Comparison of ENCODE assay signal across 9 cellular contexts in genomic region chr1:8408151-8408839, GRCh38.
A peak's percentile ranks its signal among the peaks of the same experiment; 100 is the strongest.
DNase-seq lines count a peak whose midpoint lies in the region; ATAC-seq and TF ChIP-seq lines count a peak whose summit lies in the region.
"Had no signal": no experiment of that assay in that cellular context is flagged by ENCODE, and none has a peak within 500 bp of the region (broad histone marks: within the 10 kb centered on the region; RNA-seq: fewer than 3 reads in every experiment).

No MANE protein-coding gene starts in this region.

- H3K4me3 ChIP-seq in choroid plexus epithelial cell (ENCODE audit: low read depth, low read length) (no peak overlapping the region), mesendoderm (ENCODE audit: low read length) (no peak overlapping the region), upper lobe of left lung (no peak overlapping the region)

- peaks cover 45% of the 10 kb centered on the region for H3K79me2 ChIP-seq in mesendoderm (ENCODE audit: control insufficient read depth, insufficient read depth, low read length)

- H3K9me3 Mint-ChIP-seq in activated T-cell treated with anti-CD3 and anti-CD28 coated beads, Interleukin-2, amount 50 U/mL, for 4 hours, result no peaks in the 10 kb centered on the region

- no peak overlapping the region for H2BK120ac ChIP-seq in mesendoderm (ENCODE audit: low read depth, low read length)

- no peak overlapping the region for H4K5ac ChIP-seq in mesendoderm (ENCODE audit: low read length)

- no peaks in the 10 kb centered on the region for H3K9me3 ChIP-seq in upper lobe of left lung

- peaks cover 16% of the 10 kb centered on the region for H3K4me1 ChIP-seq in mesendoderm (ENCODE audit: control insufficient read depth, low read depth, low read length)
- peaks cover 68 to 76% (median 72%) of the 10 kb centered on the region in 4 donors for H3K4me1 ChIP-seq in upper lobe of left lung

- WGBS in mesendoderm (ENCODE audit: extremely low coverage, insufficient coverage, low lambda C conversion rate), result no CpG with 5 or more reads among the region's 9 CpGs
- WGBS in upper lobe of left lung, 2 donors, result 35 to 46% methylated on average over 9 of the region's 9 CpGs

- no peak for TF ChIP-seq POLR2A in upper lobe of left lung (IDR thresholded peaks at IDR 0.05)

- no peak overlapping the region for H2BK5ac ChIP-seq in mesendoderm (ENCODE audit: low read length)

- peak overlapping the region; percentile 30 for H3K56ac ChIP-seq in mesendoderm (ENCODE audit: low read length)

- H3K27ac ChIP-seq in mesendoderm (ENCODE audit: low read depth, low read length) (no peak overlapping the region), upper lobe of left lung (peak overlapping the region; percentile 62 to 83 (median 68))

- H3K4me1 Mint-ChIP-seq in activated T-cell treated with anti-CD3 and anti-CD28 coated beads, Interleukin-2, amount 50 U/mL, for 4 hours (ENCODE audit: low read depth), result peaks cover 68% of the 10 kb centered on the region

- H3K79me1 ChIP-seq in mesendoderm (ENCODE audit: low read length), result peaks cover 34% of the 10 kb centered on the region

- no peak overlapping the region for H3K4me2 ChIP-seq in mesendoderm (ENCODE audit: low read length)

- no peak overlapping the region for H3K9ac ChIP-seq in mesendoderm (ENCODE audit: low read length)

- H2BK15ac ChIP-seq in mesendoderm (replicated peaks; ENCODE audit: low read depth), result no peak overlapping the region

- no peaks in the 10 kb centered on the region for H3K27me3 Mint-ChIP-seq in activated T-cell treated with anti-CD3 and anti-CD28 coated beads, Interleukin-2, amount 50 U/mL, for 4 hours (ENCODE audit: low read depth)

- H3K4me3 Mint-ChIP-seq in activated T-cell treated with anti-CD3 and anti-CD28 coated beads, Interleukin-2, amount 50 U/mL, for 4 hours, result peak overlapping the region; percentile 27

- peak overlapping the region; percentile 45 for H3K23ac ChIP-seq in mesendoderm (ENCODE audit: low read length)

- no peak overlapping the region for H3K18ac ChIP-seq in mesendoderm (ENCODE audit: low read length)

- no peaks in the 10 kb centered on the region for H3K27me3 ChIP-seq in mesendoderm (ENCODE audit: insufficient read depth, low read length, poor library complexity)
- no peaks in the 10 kb centered on the region for H3K27me3 ChIP-seq in upper lobe of left lung

- H3K36me3 Mint-ChIP-seq in activated T-cell treated with anti-CD3 and anti-CD28 coated beads, Interleukin-2, amount 50 U/mL, for 4 hours (ENCODE audit: insufficient read depth), result peaks cover 18% of the 10 kb centered on the region

- TF ChIP-seq CTCF in choroid plexus epithelial cell (conservative IDR thresholded peaks at IDR 0.05; ENCODE audit: low read depth, low read length) (no peak), upper lobe of left lung (IDR thresholded peaks at IDR 0.05) (no peak)

- H3K4ac ChIP-seq in mesendoderm (ENCODE audit: low read depth, low read length), result peak overlapping the region; percentile 73

- TF ChIP-seq EP300 in upper lobe of left lung (IDR thresholded peaks at IDR 0.05), result peak in 2 of 4 donors; percentile 16 to 44

- H3K36me3 ChIP-seq in mesendoderm (ENCODE audit: control insufficient read depth, insufficient read depth, low read length) (peaks cover 2% of the 10 kb centered on the region), upper lobe of left lung (peaks cover 0 to 24% (median 1%) of the 10 kb centered on the region in 4 donors)

- no peak overlapping the region for H2AK5ac ChIP-seq in mesendoderm (ENCODE audit: low read length)

- DNase-seq in activated T-cell treated with anti-CD3 and anti-CD28 coated beads, Interleukin-2, amount 50 U/mL, for 4 hours, result no peak
- no peak for DNase-seq in activated T-cell treated with anti-CD3 and anti-CD28 coated beads, Interleukin-2, amount 50 U/mL, for 1 hour
- DNase-seq in choroid plexus epithelial cell (ENCODE audit: low read depth) (peak; percentile 91), mesendoderm (no peak), upper lobe of left lung (no peak), SKM-1 (lab: John Stamatoyannopoulos, UW; ENCODE audit: unreplicated experiment) (no peak)
- DNase-seq: Karpas-422 had no signal

- ATAC-seq in activated T-cell treated with anti-CD3 and anti-CD28 coated beads, Interleukin-2, amount 50 U/mL, for 4 hours, result no peak
- ATAC-seq in upper lobe of left lung (ENCODE audit: low FRiP score in 2 of 2) (peak; percentile 54 to 68), GM18873 (IDR thresholded peaks at IDR 0.05; ENCODE audit: low FRiP score, unreplicated experiment) (no peak), HG02798 (IDR thresholded peaks at IDR 0.05; ENCODE audit: poor library complexity, unreplicated experiment) (no peak)

- no peak overlapping the region for H4K8ac ChIP-seq in mesendoderm (ENCODE audit: low read depth, low read length)

Comparison
In these comparisons a context has a peak if more than half of its experiments do, and no peak if none do; other contexts are left out.
1. ATAC-seq: peak in upper lobe of left lung (2 of 2); none in activated T-cell treated with anti-CD3 and anti-CD28 coated beads, Interleukin-2, amount 50 U/mL, for 4 hours (0 of 2), GM18873 (single experiment) and HG02798 (single experiment).